In the genomic region with DNA sequence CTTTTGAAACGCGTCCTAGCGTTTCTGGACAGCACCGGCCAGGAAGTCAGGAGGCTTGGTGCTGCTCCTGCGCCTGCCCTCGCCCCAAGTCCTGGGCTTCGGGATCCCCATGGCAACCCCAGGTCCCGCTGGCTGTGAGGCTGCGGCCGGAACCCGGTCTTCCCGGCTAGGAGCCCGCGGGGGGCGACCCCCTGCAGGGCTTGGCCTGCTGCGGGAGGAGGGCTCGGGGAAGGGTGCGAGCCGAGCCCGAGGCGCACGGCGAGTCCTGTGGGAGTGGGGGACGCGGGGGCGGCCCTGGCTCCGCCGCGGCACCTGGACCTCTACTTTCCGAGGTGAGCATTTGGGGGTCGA, we compare ENCODE assay signal across 8 cellular contexts. TPM values are rescaled to one million over a fixed set of nuclear protein-coding genes. Genes with fewer than 3 reads are reported as not detected.
DNase-seq lines count a peak whose midpoint lies in the region; ATAC-seq and TF ChIP-seq lines count a peak whose summit lies in the region.

No MANE protein-coding gene starts in this region.

- H3K4me3 ChIP-seq in HL-60 (replicated peaks; ENCODE audit: insufficient read depth, low read length), result peak overlapping the region; percentile 100
- peak overlapping the region; percentile 50 for H3K4me3 ChIP-seq in hepatocyte
- peak overlapping the region; percentile 76 to 99 (median 97) for H3K4me3 ChIP-seq in skin epidermis

- 2% methylated on average over 29 of the region's 31 CpGs for WGBS in hepatocyte (ENCODE audit: low lambda C conversion rate, missing lambda C conversion rate)

- TF ChIP-seq CTCF in HL-60 (IDR thresholded peaks at IDR 0.05; ENCODE audit: insufficient read depth, low read length), result no peak
- no peak for TF ChIP-seq CTCF in hepatocyte (IDR thresholded peaks at IDR 0.05; ENCODE audit: poor library complexity)

- no peaks in the 10 kb centered on the region for H3K9me2 ChIP-seq in hepatocyte (replicated peaks; ENCODE audit: insufficient read depth)

- peaks cover 51% of the 10 kb centered on the region for H3K79me2 ChIP-seq in hepatocyte

- H3K27ac ChIP-seq in HL-60 (replicated peaks) (peak overlapping the region; percentile 65), hepatocyte (peak overlapping the region; percentile 3), skin epidermis (peak overlapping the region; percentile 51 to 98 (median 86))

- peak overlapping the region; percentile 31 for H2AFZ ChIP-seq in hepatocyte

- H4K20me1 ChIP-seq in hepatocyte (ENCODE audit: insufficient read depth, poor library complexity, severe bottlenecking), result peaks cover 23% of the 10 kb centered on the region

- peak overlapping the region; percentile 94 for H3K4me2 ChIP-seq in hepatocyte

- peak; percentile 48 for DNase-seq in ELR (ENCODE audit: low read depth)
- peak in 1 of 2 experiments; percentile 20 for DNase-seq in HL-60 (ENCODE audit: low read depth in 1 of 2, low spot score in 1 of 2)
- peak in 1 of 2 donors; percentile 28 for DNase-seq in activated naive CD4-positive, alpha-beta T cell treated with anti-CD3 and anti-CD28 coated beads, Interleukin-2, amount 50 U/mL, for 72 hours (ENCODE audit: low spot score in 2 of 2)
- peak; percentile 54 for DNase-seq in hepatocyte (ENCODE audit: low spot score)
- DNase-seq in GF-D8 (lab: John Stamatoyannopoulos, UW), result no peak
- DNase-seq in NCI-H510A (lab: John Stamatoyannopoulos, UW), result no peak

- ATAC-seq in GM21367 (IDR thresholded peaks at IDR 0.05; ENCODE audit: unreplicated experiment), result peak; percentile 2
- peak; percentile 1 to 3 for ATAC-seq in activated naive CD4-positive, alpha-beta T cell treated with anti-CD3 and anti-CD28 coated beads, Interleukin-2, amount 50 U/mL, for 72 hours

- H3K36me3 ChIP-seq in hepatocyte (replicated peaks; ENCODE audit: insufficient read depth, low read depth), result no peaks in the 10 kb centered on the region

- peaks cover 25% of the 10 kb centered on the region for H3K4me1 ChIP-seq in hepatocyte (ENCODE audit: insufficient read depth)

- H3K9me3 Mint-ChIP-seq in activated naive CD4-positive, alpha-beta T cell treated with anti-CD3 and anti-CD28 coated beads, Interleukin-2, amount 50 U/mL, for 72 hours, result no peaks in the 10 kb centered on the region

- no peaks in the 10 kb centered on the region for H3K9me3 ChIP-seq in hepatocyte (ENCODE audit: low read depth)

- H3K27me3 ChIP-seq in HL-60 (ENCODE audit: insufficient read depth, poor library complexity, severe bottlenecking) (no peaks in the 10 kb centered on the region), hepatocyte (no peaks in the 10 kb centered on the region)

- peak overlapping the region; percentile 83 to 92 for H3K27ac Mint-ChIP-seq in activated naive CD4-positive, alpha-beta T cell treated with anti-CD3 and anti-CD28 coated beads, Interleukin-2, amount 50 U/mL, for 72 hours

- peaks cover 12% of the 10 kb centered on the region in 2 donors for H3K36me3 Mint-ChIP-seq in activated naive CD4-positive, alpha-beta T cell treated with anti-CD3 and anti-CD28 coated beads, Interleukin-2, amount 50 U/mL, for 72 hours

RNA-seq across cellular contexts. Expression of a gene that starts 0.3 kb away (rescaled TPM):
- 1 to 10 TPM; 2.0 to 5.7 TPM for total RNA-seq in activated naive CD4-positive, alpha-beta T cell treated with anti-CD3 and anti-CD28 coated beads, Interleukin-2, amount 50 U/mL, for 72 hours
- total RNA-seq in hepatocyte, result 4.0 and 9.4 TPM in 2 replicates
- polyA plus RNA-seq in hepatocyte, result 4.5 and 7.8 TPM in 2 replicates

RNA-seq across cellular contexts. Expression of a gene that starts 0.6 kb away (rescaled TPM):
- total RNA-seq in activated naive CD4-positive, alpha-beta T cell treated with anti-CD3 and anti-CD28 coated beads, Interleukin-2, amount 50 U/mL, for 72 hours, result 100 to 1,000 TPM; 102 to 135 TPM
- total RNA-seq in hepatocyte, result 89.5 and 123 TPM in 2 replicates
- 227 and 237 TPM in 2 replicates for polyA plus RNA-seq in hepatocyte

RNA-seq across cellular contexts. Expression of a gene that starts 21.4 kb away (rescaled TPM):
- total RNA-seq in activated naive CD4-positive, alpha-beta T cell treated with anti-CD3 and anti-CD28 coated beads, Interleukin-2, amount 50 U/mL, for 72 hours, result 10 to 100 TPM in 1 of 2 donors, 1 to 10 TPM in 1; 4.7 to 17.0 TPM
- 25.5 and 31.6 TPM in 2 replicates for total RNA-seq in hepatocyte
- 24.7 and 25.9 TPM in 2 replicates for polyA plus RNA-seq in hepatocyte

Comparison
In these comparisons a context has a peak if more than half of its experiments do, and no peak if none do; other contexts are left out.
1. DNase-seq: peak in ELR (single experiment) and hepatocyte (single experiment); none in GF-D8 (single experiment) and NCI-H510A (single experiment).
2. H3K27ac ChIP-seq: peak in every context shown above with its lines; median percentile 86 in skin epidermis; 65 in HL-60; 3 in hepatocyte.
3. H3K4me3 ChIP-seq: peak in every context shown above with its lines; median percentile 100 in HL-60; 97 in skin epidermis; 50 in hepatocyte.